26 cellular contexts compared by ENCODE assay signal in the genomic region with DNA sequence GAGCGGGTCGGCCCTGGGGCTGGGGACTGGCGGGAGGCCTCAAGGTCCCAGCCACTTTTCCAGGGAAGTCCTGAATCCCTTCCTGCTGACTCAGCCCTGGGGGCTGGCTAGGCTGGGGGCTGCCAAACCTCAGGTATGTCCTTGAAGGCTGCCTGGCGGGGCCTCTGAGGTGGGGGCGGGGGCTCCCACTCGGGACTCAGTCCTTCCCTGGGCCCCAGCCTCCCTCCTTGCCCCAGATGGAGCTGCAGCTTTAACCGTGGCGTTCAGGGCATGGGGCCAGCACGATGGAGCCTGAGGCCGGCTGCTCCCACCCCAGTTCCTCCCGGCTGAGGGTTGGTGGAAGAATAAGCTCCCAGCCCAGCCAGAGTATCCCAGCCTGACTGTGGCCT. TPM values are rescaled to one million over a fixed set of nuclear protein-coding genes. Genes with fewer than 3 reads are reported as not detected.
DNase-seq lines count a peak whose midpoint lies in the region; ATAC-seq lines count a peak whose summit lies in the region.
"Had no signal": no experiment of that assay in that cellular context is flagged by ENCODE, and none has a peak within 500 bp of the region (broad histone marks: within the 10 kb centered on the region; RNA-seq: fewer than 3 reads in every experiment).

No MANE protein-coding gene starts in this region.

- no peaks in the 10 kb centered on the region for H3K36me3 Mint-ChIP-seq in activated naive CD8-positive, alpha-beta T cell treated with anti-CD3 and anti-CD28 coated beads, Interleukin-2, amount 10 ng/mL, durations not matched to agents 7 days and 5 days
- H3K36me3 Mint-ChIP-seq in activated naive CD8-positive, alpha-beta T cell treated with anti-CD3 and anti-CD28 coated beads for 36 hours: no peaks in the 10 kb centered on the region
- H3K36me3 Mint-ChIP-seq: brain, immature natural killer cell had no signal

- POLR2A ChIA-PET in activated naive CD8-positive, alpha-beta T cell treated with anti-CD3 and anti-CD28 coated beads, Interleukin-2, amount 10 ng/mL, durations not matched to agents 7 days and 5 days (lab: Charles Lee): interaction anchor here (0.5 to 1.1 kb wide), 3 partner anchors 18 to 117 kb away, joined by 3 to 8 read pairs (median 3); no protein-coding TSS in a partner anchor

- no peak overlapping the region for H3K27ac Mint-ChIP-seq in activated naive CD8-positive, alpha-beta T cell treated with anti-CD3 and anti-CD28 coated beads, Interleukin-2, amount 10 ng/mL, durations not matched to agents 7 days and 5 days
- H3K27ac Mint-ChIP-seq in activated naive CD8-positive, alpha-beta T cell treated with anti-CD3 and anti-CD28 coated beads for 36 hours: no peak overlapping the region
- H3K27ac Mint-ChIP-seq: activated B cell treated with CpG ODN at 0.5 μM for 24 hours; activated naive CD4-positive, alpha-beta T cell treated with anti-CD3 and anti-CD28 coated beads for 36 hours; activated T-cell treated with anti-CD3 and anti-CD28 coated beads, Interleukin-2, amount 50 U/mL, for 24 hours; immature natural killer cell had no signal

- no peak overlapping the region for H3K4me3 Mint-ChIP-seq in activated naive CD8-positive, alpha-beta T cell treated with anti-CD3 and anti-CD28 coated beads, Interleukin-2, amount 10 ng/mL, durations not matched to agents 7 days and 5 days
- no peak overlapping the region for H3K4me3 Mint-ChIP-seq in activated naive CD8-positive, alpha-beta T cell treated with anti-CD3 and anti-CD28 coated beads for 36 hours
- H3K4me3 Mint-ChIP-seq: activated B cell treated with CpG ODN at 0.5 μM for 24 hours; activated CD8-positive, alpha-beta T cell treated with anti-CD3 and anti-CD28 coated beads, Interleukin-2, amount 10 ng/mL, durations not matched to agents 7 days and 5 days; activated naive CD4-positive, alpha-beta T cell treated with anti-CD3 and anti-CD28 coated beads for 36 hours; activated T-cell treated with anti-CD3 and anti-CD28 coated beads, Interleukin-2, amount 50 U/mL, for 24 hours; brain; GM23338; immature natural killer cell had no signal

- no peaks in the 10 kb centered on the region for H3K27me3 Mint-ChIP-seq in activated naive CD8-positive, alpha-beta T cell treated with anti-CD3 and anti-CD28 coated beads, Interleukin-2, amount 10 ng/mL, durations not matched to agents 7 days and 5 days
- H3K27me3 Mint-ChIP-seq in activated naive CD8-positive, alpha-beta T cell treated with anti-CD3 and anti-CD28 coated beads for 36 hours: no peaks in the 10 kb centered on the region
- H3K27me3 Mint-ChIP-seq: brain had no signal

- peaks cover 3% of the 10 kb centered on the region for H3K4me1 Mint-ChIP-seq in activated naive CD8-positive, alpha-beta T cell treated with anti-CD3 and anti-CD28 coated beads, Interleukin-2, amount 10 ng/mL, durations not matched to agents 7 days and 5 days
- H3K4me1 Mint-ChIP-seq in activated naive CD8-positive, alpha-beta T cell treated with anti-CD3 and anti-CD28 coated beads for 36 hours: no peaks in the 10 kb centered on the region
- H3K4me1 Mint-ChIP-seq: activated B cell treated with CpG ODN at 0.5 μM for 24 hours, brain, immature natural killer cell had no signal

- H3K9me3 Mint-ChIP-seq in activated naive CD8-positive, alpha-beta T cell treated with anti-CD3 and anti-CD28 coated beads, Interleukin-2, amount 10 ng/mL, durations not matched to agents 7 days and 5 days: no peaks in the 10 kb centered on the region
- H3K9me3 Mint-ChIP-seq in activated naive CD8-positive, alpha-beta T cell treated with anti-CD3 and anti-CD28 coated beads for 36 hours: no peaks in the 10 kb centered on the region
- H3K9me3 Mint-ChIP-seq: activated naive CD4-positive, alpha-beta T cell treated with anti-CD3 and anti-CD28 coated beads for 36 hours; activated T-cell treated with anti-CD3 and anti-CD28 coated beads, Interleukin-2, amount 50 U/mL, for 24 hours; GM23338; immature natural killer cell had no signal

- ATAC-seq in activated naive CD8-positive, alpha-beta T cell treated with anti-CD3 and anti-CD28 coated beads, Interleukin-2, amount 10 ng/mL, durations not matched to agents 7 days and 5 days (ENCODE audit: low read depth): no peak
- no peak for ATAC-seq in HG02571 (IDR thresholded peaks at IDR 0.05; ENCODE audit: unreplicated experiment)
- ATAC-seq: activated CD8-positive, alpha-beta T cell treated with anti-CD3 and anti-CD28 coated beads, Interleukin-2, amount 10 ng/mL, durations not matched to agents 7 days and 5 days; GM12878; GM23338 had no signal

- DNase-seq in activated naive CD8-positive, alpha-beta T cell treated with anti-CD3 and anti-CD28 coated beads, Interleukin-2, amount 10 ng/mL, durations not matched to agents 7 days and 5 days: peak; percentile 20
- DNase-seq in activated naive CD8-positive, alpha-beta T cell treated with anti-CD3 and anti-CD28 coated beads for 36 hours: no peak
- peak; percentile 80 for DNase-seq in amniotic epithelial cell (ENCODE audit: low read depth)
- peak; percentile 84 for DNase-seq in islet precursor cell
- no peak for DNase-seq in activated effector memory CD4-positive, alpha-beta T cell treated with anti-CD3 and anti-CD28 coated beads, Interleukin-2, amount 50 U/mL, for 16 hours
- DNase-seq in activated CD4-positive, CD25-positive, alpha-beta regulatory T cell treated with anti-CD3 and anti-CD28 coated beads, Interleukin-2, amount 50 U/mL, for 72 hours: no peak
- no peak for DNase-seq in activated CD4-positive, alpha-beta T cell treated with anti-CD3 and anti-CD28 coated beads for 4 hours
- DNase-seq: activated B cell treated with CpG ODN at 0.5 μM for 24 hours; activated CD8-positive, alpha-beta T cell treated with anti-CD3 and anti-CD28 coated beads, Interleukin-2, amount 10 ng/mL, durations not matched to agents 7 days and 5 days; activated naive CD4-positive, alpha-beta T cell treated with anti-CD3 and anti-CD28 coated beads for 36 hours; activated T-cell treated with anti-CD3 and anti-CD28 coated beads, Interleukin-2, amount 50 U/mL, for 24 hours; C1 segment of cervical spinal cord; colonic mucosa; immature natural killer cell; Karpas-422; NCI-H1048; NCI-H2029 treated with DMSO at 0.1 percent for 48 hours; retina; stimulated activated CD4-positive, alpha-beta T cell treated with anti-CD3 and anti-CD28 coated beads, Interleukin-12 subunit alpha, Interleukin-12 subunit beta, amount 100 ng/mL, for 4 hours; stimulated activated CD8-positive, alpha-beta memory T cell treated with anti-CD3 and anti-CD28 coated beads, Interleukin-4, amount 100 ng/mL, for 48 hours; T-helper 9 cell; upper lobe of left lung had no signal

RNA-seq across cellular contexts. Expression of gene CILP2, which starts 12.4 kb away (rescaled TPM):
- total RNA-seq in activated naive CD8-positive, alpha-beta T cell treated with anti-CD3 and anti-CD28 coated beads, Interleukin-2, amount 10 ng/mL, durations not matched to agents 7 days and 5 days: under 1 TPM; 0.11 to 0.14 TPM
- total RNA-seq in activated naive CD8-positive, alpha-beta T cell treated with anti-CD3 and anti-CD28 coated beads for 36 hours: under 1 TPM; 0.18 to 0.23 TPM

RNA-seq across cellular contexts. Expression of gene YJEFN3, which starts 21.7 kb away (rescaled TPM):
- total RNA-seq in activated naive CD8-positive, alpha-beta T cell treated with anti-CD3 and anti-CD28 coated beads, Interleukin-2, amount 10 ng/mL, durations not matched to agents 7 days and 5 days: 10 to 100 TPM; 11.7 to 11.9 TPM
- total RNA-seq in activated naive CD8-positive, alpha-beta T cell treated with anti-CD3 and anti-CD28 coated beads for 36 hours: 1 to 10 TPM; 5.7 to 7.8 TPM

RNA-seq across cellular contexts. Expression of gene NDUFA13, which starts 34.4 kb away (rescaled TPM):
- 100 to 1,000 TPM; 306 to 336 TPM for total RNA-seq in activated naive CD8-positive, alpha-beta T cell treated with anti-CD3 and anti-CD28 coated beads, Interleukin-2, amount 10 ng/mL, durations not matched to agents 7 days and 5 days
- total RNA-seq in activated naive CD8-positive, alpha-beta T cell treated with anti-CD3 and anti-CD28 coated beads for 36 hours: 100 to 1,000 TPM; 306 to 312 TPM

RNA-seq across cellular contexts. Expression of gene TSSK6, which starts 35.1 kb away (rescaled TPM):
- total RNA-seq in activated naive CD8-positive, alpha-beta T cell treated with anti-CD3 and anti-CD28 coated beads, Interleukin-2, amount 10 ng/mL, durations not matched to agents 7 days and 5 days: 1 to 10 TPM; 5.8 to 6.5 TPM
- 1 to 10 TPM; 3.0 to 3.1 TPM for total RNA-seq in activated naive CD8-positive, alpha-beta T cell treated with anti-CD3 and anti-CD28 coated beads for 36 hours

Comparison
In these comparisons a context has a peak if more than half of its experiments do, and no peak if none do; other contexts are left out.
1. DNase-seq: peak in activated naive CD8-positive, alpha-beta T cell treated with anti-CD3 and anti-CD28 coated beads, Interleukin-2, amount 10 ng/mL, durations not matched to agents 7 days and 5 days (single experiment), amniotic epithelial cell (single experiment) and islet precursor cell (single experiment); none in activated naive CD8-positive, alpha-beta T cell treated with anti-CD3 and anti-CD28 coated beads for 36 hours (single experiment), activated effector memory CD4-positive, alpha-beta T cell treated with anti-CD3 and anti-CD28 coated beads, Interleukin-2, amount 50 U/mL, for 16 hours (single experiment), activated CD4-positive, CD25-positive, alpha-beta regulatory T cell treated with anti-CD3 and anti-CD28 coated beads, Interleukin-2, amount 50 U/mL, for 72 hours (single experiment) and activated CD4-positive, alpha-beta T cell treated with anti-CD3 and anti-CD28 coated beads for 4 hours (0 of 2).